In genomic region chr9:35923598-35923926, GRCh38 we compare ENCODE assay signal across 1 cellular context.
TF ChIP-seq lines count a peak whose summit lies in the region.

No MANE protein-coding gene starts in this region.

TF ChIP-seq in endothelial cell of umbilical vein, 7 proteins besides CTCF, POLR2A, EP300 and RAD21:
- TF ChIP-seq FOS (IDR thresholded peaks at IDR 0.05; ENCODE audit: borderline replicate concordance, insufficient read depth, low read length) (no peak), EZH2 (IDR thresholded peaks at IDR 0.05; ENCODE audit: borderline replicate concordance, low read depth, low read length, severe bottlenecking) (no peak), MAX (IDR thresholded peaks at IDR 0.05; ENCODE audit: insufficient read depth, insufficient read length) (no peak), POLR2AphosphoS5 (IDR thresholded peaks at IDR 0.05; ENCODE audit: insufficient read depth, low read depth, low read length) (no peak), GATA2 (IDR thresholded peaks at IDR 0.05; ENCODE audit: insufficient read depth, insufficient read length, low read depth, low read length) (no peak), JUN (IDR thresholded peaks at IDR 0.05; ENCODE audit: borderline replicate concordance, insufficient read depth, insufficient read length, low read depth) (no peak), MYC (IDR thresholded peaks at IDR 0.05; ENCODE audit: low read depth, low read length) (no peak)
